Comparison of ENCODE assay signal across 8 cellular contexts in genomic region chr7:48088559-48089414, GRCh38. TPM values are rescaled to one million over a fixed set of nuclear protein-coding genes. Genes with fewer than 3 reads are reported as not detected.
A peak's percentile ranks its signal among the peaks of the same experiment; 100 is the strongest.
DNase-seq lines count a peak whose midpoint lies in the region; ATAC-seq, FAIRE-seq and TF ChIP-seq lines count a peak whose summit lies in the region.

Gene UPP1, plus strand, starts transcription at chr7:48089265. Its CDS starts 5,519 bp downstream, at chr7:48094784.

- intact Hi-C loops in sciatic nerve (cut with DNase I) = no loop called here

- no peak for TF ChIP-seq POLR2A in GM12891 (IDR thresholded peaks at IDR 0.05; ENCODE audit: low read depth, low read length)

- DNase-seq in GM12891 (ENCODE audit: insufficient read length, low spot score) (peak; percentile 68), NCI-H1105 treated with DMSO at 0.1 percent for 48 hours (lab: John Stamatoyannopoulos, UW) (peak; percentile 83), T1000 (lab: John Stamatoyannopoulos, UW) (peak; percentile 93), astrocyte of the hippocampus (ENCODE audit: low read depth, low spot score) (peak; percentile 94), hippocampal formation (lab: John Stamatoyannopoulos, UW) (peak; percentile 31 to 77), sciatic nerve (ENCODE audit: low spot score) (peak; percentile 91), OCI-M2 (lab: John Stamatoyannopoulos, UW; ENCODE audit: unreplicated experiment) (no peak)

- peak; percentile 86 for FAIRE-seq in GM12891 (lab: Jason Lieb, UNC)

- ATAC-seq in HG02642 (IDR thresholded peaks at IDR 0.05; ENCODE audit: poor library complexity, unreplicated experiment) (peak; percentile 72), sciatic nerve (peak; percentile 92)

TF ChIP-seq in GM12891, 5 proteins besides CTCF, POLR2A, EP300 and RAD21:
- 0 out of 2 replicates have a peak, but pooled peaks have one; percentile 27 for TF ChIP-seq POLR2AphosphoS5 (IDR thresholded peaks at IDR 0.05; ENCODE audit: low read depth, low read length)
- TF ChIP-seq SPI1 (IDR thresholded peaks at IDR 0.05; ENCODE audit: low read depth, low read length) = peak; percentile 59; the same call in 1 of the 2 replicates
- no peak for TF ChIP-seq POU2F2 (IDR thresholded peaks at IDR 0.05; ENCODE audit: low read depth, low read length)
- TF ChIP-seq PAX5 (IDR thresholded peaks at IDR 0.05; ENCODE audit: insufficient read depth, low read length, severe bottlenecking) = no peak
- TF ChIP-seq TAF1 (IDR thresholded peaks at IDR 0.05; ENCODE audit: low read depth, low read length) = no peak; the same call in 1 of the 2 replicates

RNA-seq across cellular contexts. Expression of gene UPP1, which starts in this region (rescaled TPM):
- polyA plus RNA-seq in GM12891 (2012; ENCODE audit: low read depth, missing spikeins) = 2.2 TPM
- 24.3 TPM for total RNA-seq in sciatic nerve
